9 cellular contexts compared by ENCODE assay signal in genomic region chr22:26330971-26331625, GRCh38.
A peak's percentile ranks its signal among the peaks of the same experiment; 100 is the strongest.
DNase-seq lines count a peak whose midpoint lies in the region; ATAC-seq, FAIRE-seq and TF ChIP-seq lines count a peak whose summit lies in the region.
"Had no signal": no experiment of that assay in that cellular context is flagged by ENCODE, and none has a peak within 500 bp of the region (broad histone marks: within the 10 kb centered on the region; RNA-seq: fewer than 3 reads in every experiment).

No MANE protein-coding gene starts in this region.

- peaks cover 4% of the 10 kb centered on the region for H3K4me1 ChIP-seq in Karpas-422 (ENCODE audit: low read length)

- no peaks in the 10 kb centered on the region for H3K36me3 ChIP-seq in Karpas-422 (ENCODE audit: insufficient read depth, low read length)

- no peak overlapping the region for H3K27ac ChIP-seq in Karpas-422 (ENCODE audit: low read length)
- H3K27ac ChIP-seq: SK-N-MC had no signal

- H3K9me3 Mint-ChIP-seq in osteocyte (ENCODE audit: unreplicated experiment), result no peaks in the 10 kb centered on the region

- no peak overlapping the region for H3K4me2 ChIP-seq in Karpas-422 (ENCODE audit: low read depth, low read length, poor library complexity, severe bottlenecking)

- H3K27me3 Mint-ChIP-seq in osteocyte (ENCODE audit: unreplicated experiment), result peaks cover 34% of the 10 kb centered on the region

- no peaks in the 10 kb centered on the region for H3K36me3 Mint-ChIP-seq in osteocyte (ENCODE audit: unreplicated experiment)

- H3K4me3 Mint-ChIP-seq in osteocyte (ENCODE audit: unreplicated experiment), result no peak overlapping the region

- TF ChIP-seq CTCF in osteocyte (IDR thresholded peaks at IDR 0.05), result peak; percentile 93

- H4K20me1 ChIP-seq in Karpas-422 (ENCODE audit: insufficient read depth, low read depth, low read length), result no peaks in the 10 kb centered on the region

- no peak overlapping the region for H3K9ac ChIP-seq in Karpas-422 (ENCODE audit: low read length)

- peaks cover 8% of the 10 kb centered on the region for H3K4me1 Mint-ChIP-seq in osteocyte (ENCODE audit: unreplicated experiment)

- no peak overlapping the region for H2AFZ ChIP-seq in Karpas-422 (ENCODE audit: low read length)

- no peaks in the 10 kb centered on the region for H3K79me2 ChIP-seq in Karpas-422 (ENCODE audit: low read length)

- DNase-seq in DMS114 treated with DMSO at 0.1 percent for 48 hours (lab: John Stamatoyannopoulos, UW; ENCODE audit: unreplicated experiment) (peak; percentile 30), Karpas-422 (peak; percentile 89), RKO (ENCODE audit: low spot score) (peak; percentile 45), foreskin melanocyte (peak; percentile 5), osteocyte (ENCODE audit: extremely low spot score, unreplicated experiment) (no peak), urothelium cell line (ENCODE audit: low spot score) (peak; percentile 95)
- DNase-seq in activated T-helper 9 cell treated with anti-CD3 and anti-CD28 coated beads, Interleukin-2, amount 50 U/mL, for 16 hours (ENCODE audit: low read depth), result peak; percentile 15

- no peaks in the 10 kb centered on the region for H3K27me3 ChIP-seq in Karpas-422 (ENCODE audit: low read length)

- no peaks in the 10 kb centered on the region for H3K9me2 ChIP-seq in Karpas-422 (replicated peaks; ENCODE audit: insufficient read depth, low read length)

- FAIRE-seq in urothelium cell line (lab: Jason Lieb, UNC), result peak; percentile 99

- H3K9me3 ChIP-seq in Karpas-422 (ENCODE audit: low read length), result no peaks in the 10 kb centered on the region

- no peak for ATAC-seq in HG02852 (IDR thresholded peaks at IDR 0.05; ENCODE audit: unreplicated experiment)

- no peak overlapping the region for H3K27ac Mint-ChIP-seq in osteocyte (ENCODE audit: unreplicated experiment)

- no peak overlapping the region for H3K4me3 ChIP-seq in Karpas-422 (ENCODE audit: low read length)
- H3K4me3 ChIP-seq: SK-N-MC had no signal
